In the genomic region with DNA sequence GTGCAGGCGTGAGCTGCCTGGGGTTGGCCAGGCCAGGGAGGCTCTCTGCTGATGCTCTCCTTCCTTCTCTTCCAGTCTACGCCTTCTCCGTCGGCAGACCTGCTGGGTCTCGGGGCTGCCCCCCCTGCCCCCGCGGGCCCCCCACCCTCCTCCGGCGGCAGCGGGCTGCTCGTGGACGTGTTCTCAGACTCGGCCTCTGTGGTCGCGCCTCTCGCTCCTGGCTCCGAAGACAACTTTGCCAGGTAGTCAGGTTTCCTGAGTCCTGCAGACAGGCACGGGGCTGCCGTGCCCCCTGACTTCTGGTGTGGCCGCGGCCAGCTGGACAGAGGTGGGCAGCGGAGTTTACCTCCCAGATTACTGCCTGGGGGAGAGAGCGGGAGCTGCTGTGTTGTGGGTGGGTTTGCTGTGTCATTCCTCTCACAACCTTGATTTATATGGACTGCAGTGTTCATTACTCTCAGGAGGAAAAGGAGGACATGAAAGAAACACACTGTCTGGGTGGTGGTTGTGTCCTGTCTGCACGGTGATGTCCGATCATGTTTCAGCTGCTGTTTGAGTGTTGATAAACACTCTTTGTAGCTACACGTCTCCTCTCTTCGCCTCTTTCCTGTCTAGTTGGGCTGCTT, we compare ENCODE assay signal across 25 cellular contexts. TPM values are rescaled to one million over a fixed set of nuclear protein-coding genes. Genes with fewer than 3 reads are reported as not detected.
"Had no signal": no experiment of that assay in that cellular context is flagged by ENCODE, and none has a peak within 500 bp of the region (broad histone marks: within the 10 kb centered on the region; RNA-seq: fewer than 3 reads in every experiment).

No MANE protein-coding gene starts in this region.

- H3K9me3 ChIP-seq: colonic mucosa, esophagus muscularis mucosa, vagina had no signal

- H3K4me3 Mint-ChIP-seq: activated CD8-positive, alpha-beta T cell treated with anti-CD3 and anti-CD28 coated beads, Interleukin-2, amount 10 ng/mL, durations not matched to agents 7 days and 5 days; activated T-helper 17 cell treated with anti-CD3 and anti-CD28 coated beads, Interleukin-2, amount 50 U/mL, for 72 hours; effector memory CD8-positive, alpha-beta T cell; natural killer cell treated with Interleukin-12 subunit alpha and Interleukin-12 subunit beta and Interleukin-15 and Interleukin-18, amount 100 ng/mL, for 72 hours; T-helper 2 cell treated with Interferon-gamma antibody and Interleukin-4, amounts not matched to agents 5 μg/mL and 100 μg/mL, for 36 hours had no signal

- ATAC-seq: activated CD8-positive, alpha-beta T cell treated with anti-CD3 and anti-CD28 coated beads, Interleukin-2, amount 10 ng/mL, durations not matched to agents 7 days and 5 days; activated naive CD4-positive, alpha-beta T cell treated with anti-CD3 and anti-CD28 coated beads, Interleukin-2, amount 50 U/mL, for 72 hours; activated T-helper 17 cell treated with anti-CD3 and anti-CD28 coated beads, Interleukin-2, amount 50 U/mL, for 72 hours; effector memory CD8-positive, alpha-beta T cell; left ventricle myocardium superior; natural killer cell treated with Interleukin-12 subunit alpha and Interleukin-12 subunit beta and Interleukin-15 and Interleukin-18, amount 100 ng/mL, for 72 hours had no signal

- H3K27me3 ChIP-seq: brain microvascular endothelial cell, colonic mucosa, dorsolateral prefrontal cortex, esophagus muscularis mucosa, vagina had no signal

- DNase-seq: activated CD4-positive, alpha-beta T cell treated with anti-CD3 and anti-CD28 coated beads, Interleukin-2, amount 50 U/mL, for 1 hour; activated CD4-positive, CD25-positive, alpha-beta regulatory T cell treated with anti-CD3 and anti-CD28 coated beads, Interleukin-2, amount 50 U/mL, for 72 hours; activated CD8-positive, alpha-beta T cell treated with anti-CD3 and anti-CD28 coated beads, Interleukin-2, amount 10 ng/mL, durations not matched to agents 7 days and 5 days; activated T-cell treated with anti-CD3 and anti-CD28 coated beads, Interleukin-2, amount 50 U/mL, for 1 hour; aorta; brain microvascular endothelial cell; caudate nucleus; colonic mucosa; dorsolateral prefrontal cortex; effector memory CD8-positive, alpha-beta T cell; hippocampal formation; kidney glomerular epithelial cell; left ventricle myocardium superior; occipital lobe; posterior cingulate gyrus; stimulated activated CD4-positive, alpha-beta T cell treated with anti-CD3 and anti-CD28 coated beads, Interleukin-4, amount 100 ng/mL, for 4 hours; trophoblast cell had no signal

- H3K27ac Mint-ChIP-seq: activated CD8-positive, alpha-beta T cell treated with anti-CD3 and anti-CD28 coated beads, Interleukin-2, amount 10 ng/mL, durations not matched to agents 7 days and 5 days; activated T-helper 17 cell treated with anti-CD3 and anti-CD28 coated beads, Interleukin-2, amount 50 U/mL, for 72 hours; effector memory CD8-positive, alpha-beta T cell; natural killer cell treated with Interleukin-12 subunit alpha and Interleukin-12 subunit beta and Interleukin-15 and Interleukin-18, amount 100 ng/mL, for 72 hours; T-helper 2 cell treated with Interferon-gamma antibody and Interleukin-4, amounts not matched to agents 5 μg/mL and 100 μg/mL, for 36 hours had no signal

- H3K9me3 Mint-ChIP-seq: activated naive CD4-positive, alpha-beta T cell treated with anti-CD3 and anti-CD28 coated beads, Interleukin-2, amount 50 U/mL, for 72 hours; activated T-helper 17 cell treated with anti-CD3 and anti-CD28 coated beads, Interleukin-2, amount 50 U/mL, for 72 hours; effector memory CD8-positive, alpha-beta T cell; natural killer cell treated with Interleukin-12 subunit alpha and Interleukin-12 subunit beta and Interleukin-15 and Interleukin-18, amount 100 ng/mL, for 72 hours; T-helper 2 cell treated with Interferon-gamma antibody and Interleukin-4, amounts not matched to agents 5 μg/mL and 100 μg/mL, for 36 hours had no signal

- H3K4me1 ChIP-seq: colonic mucosa had no signal

- H3K27ac ChIP-seq: brain microvascular endothelial cell, colonic mucosa, esophagus muscularis mucosa, vagina, VCaP had no signal

- H3K36me3 Mint-ChIP-seq: natural killer cell treated with Interleukin-12 subunit alpha and Interleukin-12 subunit beta and Interleukin-15 and Interleukin-18, amount 100 ng/mL, for 72 hours had no signal

- H3K27me3 Mint-ChIP-seq: activated T-helper 17 cell treated with anti-CD3 and anti-CD28 coated beads, Interleukin-2, amount 50 U/mL, for 72 hours; effector memory CD8-positive, alpha-beta T cell; natural killer cell treated with Interleukin-12 subunit alpha and Interleukin-12 subunit beta and Interleukin-15 and Interleukin-18, amount 100 ng/mL, for 72 hours had no signal

RNA-seq across cellular contexts. Expression of a gene that starts 36.0 kb away (rescaled TPM):
- total RNA-seq: activated CD8-positive, alpha-beta T cell treated with anti-CD3 and anti-CD28 coated beads, Interleukin-2, amount 10 ng/mL, durations not matched to agents 7 days and 5 days; activated naive CD4-positive, alpha-beta T cell treated with anti-CD3 and anti-CD28 coated beads, Interleukin-2, amount 50 U/mL, for 72 hours; activated T-helper 17 cell treated with anti-CD3 and anti-CD28 coated beads, Interleukin-2, amount 50 U/mL, for 72 hours; aorta; dorsolateral prefrontal cortex; esophagus muscularis mucosa; frontal cortex; left ventricle myocardium superior; natural killer cell treated with Interleukin-12 subunit alpha and Interleukin-12 subunit beta and Interleukin-15 and Interleukin-18, amount 100 ng/mL, for 72 hours; occipital lobe; vagina had no signal
